8 cellular contexts compared by ENCODE assay signal in the genomic region with DNA sequence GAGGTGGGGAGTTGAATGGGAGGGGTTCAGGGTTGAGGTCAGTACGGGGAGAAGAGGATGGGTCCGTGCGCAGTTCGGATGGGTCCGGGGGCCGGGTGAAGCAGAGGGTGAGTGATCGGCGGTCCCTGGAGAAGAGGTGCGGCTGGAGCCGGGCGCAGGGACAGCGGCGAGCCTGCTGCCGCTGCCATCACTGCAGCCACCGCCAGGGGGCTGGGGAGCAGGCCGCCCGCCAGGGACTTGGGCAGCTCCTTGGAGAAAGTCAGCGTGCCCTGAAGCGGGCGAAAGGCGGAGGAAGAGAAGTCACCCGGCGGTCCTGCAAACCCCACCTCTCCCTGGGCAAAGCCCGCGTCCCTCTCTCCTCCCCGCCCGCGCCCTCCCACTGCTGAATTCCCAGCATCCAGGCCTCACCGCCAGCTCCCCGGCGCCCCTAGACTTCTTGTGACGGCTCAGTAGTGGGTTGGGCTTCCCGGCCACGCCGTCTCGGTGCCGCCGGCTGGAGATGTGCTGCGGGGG. TPM values are rescaled to one million over a fixed set of nuclear protein-coding genes. Genes with fewer than 3 reads are reported as not detected.
DNase-seq lines count a peak whose midpoint lies in the region; ATAC-seq and TF ChIP-seq lines count a peak whose summit lies in the region.

No MANE protein-coding gene starts in this region.

- peak overlapping the region in 10 of 11 experiments; percentile 84 to 99 (median 96); a peak in 15 of 22 replicates for H3K4me2 ChIP-seq in BLaER1 treated with 17β-estradiol and CSF1 and Interleukin-3, amounts not matched to agents 10 nM and 100 nM
- peak overlapping the region; percentile 68 for H3K4me2 ChIP-seq in neuronal stem cell (ENCODE audit: insufficient read depth, low read length, poor library complexity, severe bottlenecking)

- H3K4me3 Mint-ChIP-seq in activated B cell treated with CpG ODN at 0.5 μM for 24 hours = no peak overlapping the region

- H3K27ac ChIP-seq in BLaER1 treated with 17β-estradiol and CSF1 and Interleukin-3, amounts not matched to agents 10 nM and 100 nM = peak overlapping the region in 7 of 11 experiments; percentile 59 to 70 (median 65); a peak in 12 of 22 replicates
- no peak overlapping the region for H3K27ac ChIP-seq in neuronal stem cell (replicated peaks; ENCODE audit: low read length)

- no CpG with 5 or more reads among the region's 39 CpGs for WGBS in neuronal stem cell (ENCODE audit: extremely low coverage in 2 of 2, insufficient read length in 2 of 2, insufficient replicate concordance in 1 of 2), 2 donors

- peaks cover 13% of the 10 kb centered on the region for H3K36me3 Mint-ChIP-seq in activated B cell treated with CpG ODN at 0.5 μM for 24 hours (ENCODE audit: low read depth)

- no peak for TF ChIP-seq CTCF in activated B cell treated with CpG ODN at 0.5 μM for 24 hours (IDR thresholded peaks at IDR 0.05)

- peaks cover 1% of the 10 kb centered on the region for H3K79me1 ChIP-seq in neuronal stem cell (ENCODE audit: low read depth, low read length)

- peaks cover 5 to 48% (median 36%) of the 10 kb centered on the region in 11 experiments; a peak in 18 of 22 replicates for H3K36me3 ChIP-seq in BLaER1 treated with 17β-estradiol and CSF1 and Interleukin-3, amounts not matched to agents 10 nM and 100 nM
- H3K36me3 ChIP-seq in neuronal stem cell (replicated peaks in 1 of 2; ENCODE audit: control insufficient read depth in 2 of 2, insufficient read depth in 2 of 2, low read length in 2 of 2) = peaks cover 16 to 17% of the 10 kb centered on the region in 2 donors

- intact Hi-C loops in activated B cell treated with CpG ODN at 0.5 μM for 24 hours (cut with micrococcal nuclease) = no loop called here

- peaks cover 71 to 100% (median 98%) of the 10 kb centered on the region in 10 experiments for H3K4me1 ChIP-seq in BLaER1 treated with 17β-estradiol and CSF1 and Interleukin-3, amounts not matched to agents 10 nM and 100 nM
- H3K4me1 ChIP-seq in neuronal stem cell (ENCODE audit: control insufficient read depth in 2 of 2, insufficient read depth in 1 of 2, low read depth in 1 of 2, low read length in 2 of 2) = peaks cover 7 to 13% of the 10 kb centered on the region in 2 donors

- ATAC-seq in HG02642 (IDR thresholded peaks at IDR 0.05; ENCODE audit: poor library complexity, unreplicated experiment) (peak; percentile 49), activated B cell treated with CpG ODN at 0.5 μM for 24 hours (ENCODE audit: low read depth) (peak; percentile 40), HG02840 (IDR thresholded peaks at IDR 0.05; ENCODE audit: low FRiP score, unreplicated experiment) (no peak), GM21381 (IDR thresholded peaks at IDR 0.05; ENCODE audit: unreplicated experiment) (no peak)

- no peak overlapping the region for H4K8ac ChIP-seq in neuronal stem cell (ENCODE audit: low read depth, low read length)

- H2BK12ac ChIP-seq in neuronal stem cell (ENCODE audit: low read length) = no peak overlapping the region

- H3K9ac ChIP-seq in BLaER1 treated with 17β-estradiol and CSF1 and Interleukin-3, amounts not matched to agents 10 nM and 100 nM = peak overlapping the region in 7 of 11 experiments; percentile 7 to 59 (median 48); a peak in 7 of 22 replicates
- H3K9ac ChIP-seq in neuronal stem cell (ENCODE audit: low read depth, low read length, poor library complexity) = no peak overlapping the region

- no peak overlapping the region for H4K91ac ChIP-seq in neuronal stem cell (ENCODE audit: low read depth, low read length, poor library complexity)

- no peaks in the 10 kb centered on the region for H3K27me3 ChIP-seq in BLaER1 treated with 17β-estradiol and CSF1 and Interleukin-3, amounts not matched to agents 10 nM and 100 nM
- peaks cover 0 to 10% (median 0%) of the 10 kb centered on the region in 3 experiments for H3K27me3 ChIP-seq in neuronal stem cell (ENCODE audit: control insufficient read depth in 3 of 3, insufficient read depth in 3 of 3, low read depth in 1 of 3, low read length in 3 of 3)

- H4K20me1 ChIP-seq in BLaER1 treated with 17β-estradiol and CSF1 and Interleukin-3, amounts not matched to agents 10 nM and 100 nM = peaks cover 0 to 31% (median 0%) of the 10 kb centered on the region in 11 experiments; a peak in 4 of 22 replicates

- H3K27me3 Mint-ChIP-seq in activated B cell treated with CpG ODN at 0.5 μM for 24 hours = no peaks in the 10 kb centered on the region

- CTCF ChIA-PET in activated B cell treated with CpG ODN at 0.5 μM for 24 hours (lab: Charles Lee) = interaction anchor here (0.9 to 2.4 kb wide), 7 partner anchors 10 to 156 kb away, joined by 3 to 15 read pairs (median 4); no protein-coding TSS in a partner anchor

- no peak overlapping the region for H3K27ac Mint-ChIP-seq in activated B cell treated with CpG ODN at 0.5 μM for 24 hours

- H3K18ac ChIP-seq in neuronal stem cell (ENCODE audit: low read length) = peak overlapping the region; percentile 91

- H2AK5ac ChIP-seq in neuronal stem cell (ENCODE audit: low read depth, low read length) = peak overlapping the region; percentile 81

- no peak overlapping the region for H2BK5ac ChIP-seq in neuronal stem cell (ENCODE audit: low read length)

- H3K9me3 ChIP-seq in BLaER1 treated with 17β-estradiol and CSF1 and Interleukin-3, amounts not matched to agents 10 nM and 100 nM (replicated peaks in 1 of 11) = no peaks in the 10 kb centered on the region
- H3K9me3 ChIP-seq in neuronal stem cell (replicated peaks in 1 of 2; ENCODE audit: control insufficient read depth in 2 of 2, insufficient read depth in 1 of 2, low read depth in 1 of 2, low read length in 2 of 2) = no peaks in the 10 kb centered on the region

- DNase-seq in activated B cell treated with CpG ODN at 0.5 μM for 24 hours (peak; percentile 38), globus pallidus (ENCODE audit: low spot score) (peak; percentile 79), neuronal stem cell (ENCODE audit: low spot score) (no peak), DMS153 (lab: John Stamatoyannopoulos, UW) (no peak)

- H3K9me3 Mint-ChIP-seq in activated B cell treated with CpG ODN at 0.5 μM for 24 hours = no peaks in the 10 kb centered on the region

- no peak overlapping the region for H2BK15ac ChIP-seq in neuronal stem cell (ENCODE audit: low read length)

- peak overlapping the region; percentile 71 for H2AFZ ChIP-seq in neuronal stem cell (ENCODE audit: low read length)

- peak overlapping the region; percentile 59 for H3K23ac ChIP-seq in neuronal stem cell (ENCODE audit: low read depth, low read length, poor library complexity)

- no peak overlapping the region for H2BK120ac ChIP-seq in neuronal stem cell (ENCODE audit: low read depth, low read length)

- H3K4me3 ChIP-seq in BLaER1 treated with 17β-estradiol and CSF1 and Interleukin-3, amounts not matched to agents 10 nM and 100 nM = no peak overlapping the region
- no peak overlapping the region for H3K4me3 ChIP-seq in neuronal stem cell (ENCODE audit: low read length in 2 of 2)

- POLR2A ChIA-PET in activated B cell treated with CpG ODN at 0.5 μM for 24 hours (lab: Charles Lee) = interaction anchor here (1.3 kb wide), 1 partner anchor 9 kb away, joined by 3 read pairs; no protein-coding TSS in a partner anchor

- no peak overlapping the region for H3K4ac ChIP-seq in neuronal stem cell (ENCODE audit: low read length)

- H3K4me1 Mint-ChIP-seq in activated B cell treated with CpG ODN at 0.5 μM for 24 hours = peaks cover 14% of the 10 kb centered on the region

- no peak overlapping the region for H3K14ac ChIP-seq in neuronal stem cell (ENCODE audit: low read length)

RNA-seq across cellular contexts. Expression of a gene that starts 6.0 kb away (rescaled TPM):
- not detected in 2 replicates for total RNA-seq in activated B cell treated with CpG ODN at 0.5 μM for 24 hours
- 0.03 TPM for polyA plus RNA-seq in neuronal stem cell (2013, experiment 1 of 2)
- polyA plus RNA-seq in neuronal stem cell (2013, experiment 2 of 2) = 0.04 TPM

RNA-seq across cellular contexts. Expression of a gene that starts 14.3 kb away (rescaled TPM):
- 4.6 and 5.0 TPM in 2 replicates for total RNA-seq in activated B cell treated with CpG ODN at 0.5 μM for 24 hours
- 60.0 TPM for polyA plus RNA-seq in neuronal stem cell (2013, experiment 1 of 2)
- polyA plus RNA-seq in neuronal stem cell (2013, experiment 2 of 2) = 56.5 TPM

RNA-seq across cellular contexts. Expression of a gene that starts 45.3 kb away (rescaled TPM):
- 120 and 124 TPM in 2 replicates for total RNA-seq in activated B cell treated with CpG ODN at 0.5 μM for 24 hours
- 188 TPM for polyA plus RNA-seq in neuronal stem cell (2013, experiment 1 of 2)
- polyA plus RNA-seq in neuronal stem cell (2013, experiment 2 of 2) = 183 TPM

RNA-seq across cellular contexts. Expression of a gene that starts 48.8 kb away (rescaled TPM):
- total RNA-seq in activated B cell treated with CpG ODN at 0.5 μM for 24 hours = 1.0 and 1.3 TPM in 2 replicates
- polyA plus RNA-seq in neuronal stem cell (2013, experiment 1 of 2) = 37.3 TPM
- polyA plus RNA-seq in neuronal stem cell (2013, experiment 2 of 2) = 38.6 TPM

Comparison
In these comparisons a context has a peak if more than half of its experiments do, and no peak if none do; other contexts are left out.
1. ATAC-seq: peak in HG02642 (single experiment) and activated B cell treated with CpG ODN at 0.5 μM for 24 hours (single experiment); none in HG02840 (single experiment) and GM21381 (single experiment).
2. DNase-seq: peak in activated B cell treated with CpG ODN at 0.5 μM for 24 hours (single experiment) and globus pallidus (single experiment); none in neuronal stem cell (single experiment) and DMS153 (single experiment).